In the genomic region with DNA sequence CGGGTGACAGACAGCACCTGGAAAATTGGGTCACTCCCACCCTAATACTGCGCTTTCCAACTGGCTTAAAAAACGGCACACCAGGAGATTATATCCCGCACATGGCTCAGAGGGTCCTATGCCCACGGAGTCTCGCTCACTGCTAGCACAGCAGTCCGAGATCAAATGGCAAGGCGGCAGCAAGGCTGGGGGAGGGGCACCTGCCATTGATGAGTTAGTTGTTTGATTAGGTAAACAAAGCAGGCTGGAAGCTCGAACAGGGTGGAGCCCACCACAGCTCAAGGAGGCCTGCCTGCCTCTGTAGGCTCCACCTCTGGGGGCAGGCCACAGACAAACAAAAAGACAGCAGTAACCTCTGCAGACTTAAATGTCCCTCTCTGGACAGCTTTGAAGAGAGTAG, we compare ENCODE assay signal across 5 cellular contexts. TPM values are rescaled to one million over a fixed set of nuclear protein-coding genes. Genes with fewer than 3 reads are reported as not detected.
"Had no signal": no experiment of that assay in that cellular context is flagged by ENCODE, and none has a peak within 500 bp of the region (broad histone marks: within the 10 kb centered on the region; RNA-seq: fewer than 3 reads in every experiment).

No MANE protein-coding gene starts in this region.

RNA-seq across cellular contexts. Expression of a gene that starts 8.7 kb away (rescaled TPM):
- total RNA-seq: HT-29, HT1080 had no signal
- polyA plus RNA-seq: IgD-negative memory B cell had no signal

RNA-seq across cellular contexts. Expression of a gene that starts 18.8 kb away (rescaled TPM):
- total RNA-seq: HT-29, HT1080, IMR-90, K562 had no signal
- polyA plus RNA-seq: IgD-negative memory B cell, IMR-90, K562 had no signal
